Comparison of ENCODE assay signal across 1 cellular context in the genomic region with DNA sequence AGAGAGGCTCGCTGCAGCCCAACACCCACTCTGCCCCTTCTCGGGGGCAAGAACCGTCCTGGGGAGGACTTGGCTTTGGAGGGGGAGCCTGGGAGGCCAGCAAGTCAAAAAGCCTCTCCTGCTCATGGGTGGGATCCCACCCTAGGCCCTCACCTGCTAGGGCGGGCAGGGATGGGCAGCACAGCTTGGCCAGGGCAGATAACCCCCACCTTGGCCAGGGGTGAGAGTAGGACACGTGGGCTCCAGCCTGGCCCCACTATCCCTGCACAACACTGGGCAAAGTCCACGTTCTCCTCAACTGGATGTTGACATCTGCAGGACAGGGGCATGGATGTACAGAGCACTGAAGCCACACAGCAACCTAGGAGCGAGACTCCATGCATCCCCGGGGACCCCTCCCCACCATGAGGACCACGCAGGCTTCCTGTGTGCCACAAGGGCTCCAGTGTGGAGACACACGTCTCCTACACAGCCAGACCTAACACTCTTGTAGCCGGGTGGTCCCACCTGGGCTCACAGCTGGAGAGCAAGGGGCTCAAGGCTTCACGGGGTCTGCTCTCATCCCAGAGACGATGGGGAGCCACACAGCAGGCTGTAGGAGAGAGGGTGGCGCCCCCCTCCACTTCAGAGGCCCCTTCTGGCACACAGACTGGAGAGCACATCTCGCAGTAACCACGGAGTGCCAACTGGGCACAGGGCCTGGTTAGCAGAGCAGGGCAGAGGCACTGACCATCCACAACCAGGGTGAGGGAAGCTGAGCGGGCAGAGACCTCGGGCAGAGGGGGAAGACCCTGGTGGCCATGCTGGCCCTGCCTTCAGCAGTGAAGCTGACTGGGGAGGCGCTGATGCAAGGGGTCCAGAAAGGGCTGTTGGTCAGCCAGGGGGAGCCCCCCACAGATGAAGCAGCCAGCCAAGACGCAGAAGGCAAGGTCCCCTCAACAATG.
TF ChIP-seq lines count a peak whose summit lies in the region.

No MANE protein-coding gene starts in this region.

TF ChIP-seq in HepG2, 621 proteins besides CTCF, POLR2A, EP300 and RAD21 (continued from another document and continues in another):
- TF ChIP-seq, protein P1, sequence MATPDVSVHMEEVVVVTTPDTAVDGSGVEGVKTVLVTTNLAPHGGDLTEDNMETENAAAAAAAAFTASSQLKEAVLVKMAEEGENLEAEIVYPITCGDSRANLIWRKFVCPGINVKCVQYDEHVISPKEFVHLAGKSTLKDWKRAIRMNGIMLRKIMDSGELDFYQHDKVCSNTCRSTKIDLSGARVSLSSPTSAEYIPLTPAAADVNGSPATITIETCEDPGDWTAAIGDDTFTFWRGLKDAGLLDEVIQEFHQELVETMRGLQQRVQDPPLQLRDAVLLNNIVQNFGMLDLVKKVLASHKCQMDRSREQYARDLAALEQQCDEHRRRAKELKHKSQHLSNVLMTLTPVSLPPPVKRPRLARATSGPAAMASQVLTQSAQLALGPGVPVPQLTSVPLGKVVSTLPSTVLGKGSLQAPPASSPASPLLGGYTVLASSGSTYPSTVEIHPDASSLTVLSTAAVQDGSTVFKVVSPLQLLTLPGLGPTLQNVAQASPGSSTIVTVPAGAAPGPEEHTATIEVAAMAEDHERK (CRISPR knock-in tag; IDR thresholded peaks at IDR 0.05; ENCODE audit: low read depth) = no peak
- TF ChIP-seq SOX13 (IDR thresholded peaks at IDR 0.05) = no peak
- peak in 1 of 2 experiments; percentile 67; a peak in 1 of 4 replicates for TF ChIP-seq SOX13 (CRISPR knock-in tag; conservative IDR thresholded peaks at IDR 0.05 in 1 of 2, IDR thresholded peaks at IDR 0.05 in 1 of 2)
- TF ChIP-seq NFKB2 (CRISPR knock-in tag; IDR thresholded peaks at IDR 0.05; ENCODE audit: borderline replicate concordance) = no peak; the same call in 1 of the 2 replicates
- no peak for TF ChIP-seq ZNF678 (CRISPR knock-in tag; IDR thresholded peaks at IDR 0.05)
- TF ChIP-seq THAP11 (CRISPR knock-in tag; IDR thresholded peaks at IDR 0.05) = peak; percentile 63
- 0 out of 2 replicates have a peak, but pooled peaks have one; percentile 26 for TF ChIP-seq ZNF225 (CRISPR knock-in tag; IDR thresholded peaks at IDR 0.05)
- peak; percentile 47 for TF ChIP-seq NRL (CRISPR knock-in tag; IDR thresholded peaks at IDR 0.05; ENCODE audit: borderline replicate concordance)
- no peak for TF ChIP-seq TEAD2 (CRISPR knock-in tag; IDR thresholded peaks at IDR 0.05)
- TF ChIP-seq ETV5 (CRISPR knock-in tag; IDR thresholded peaks at IDR 0.05; ENCODE audit: borderline replicate concordance) = no peak
- TF ChIP-seq, protein P2, sequence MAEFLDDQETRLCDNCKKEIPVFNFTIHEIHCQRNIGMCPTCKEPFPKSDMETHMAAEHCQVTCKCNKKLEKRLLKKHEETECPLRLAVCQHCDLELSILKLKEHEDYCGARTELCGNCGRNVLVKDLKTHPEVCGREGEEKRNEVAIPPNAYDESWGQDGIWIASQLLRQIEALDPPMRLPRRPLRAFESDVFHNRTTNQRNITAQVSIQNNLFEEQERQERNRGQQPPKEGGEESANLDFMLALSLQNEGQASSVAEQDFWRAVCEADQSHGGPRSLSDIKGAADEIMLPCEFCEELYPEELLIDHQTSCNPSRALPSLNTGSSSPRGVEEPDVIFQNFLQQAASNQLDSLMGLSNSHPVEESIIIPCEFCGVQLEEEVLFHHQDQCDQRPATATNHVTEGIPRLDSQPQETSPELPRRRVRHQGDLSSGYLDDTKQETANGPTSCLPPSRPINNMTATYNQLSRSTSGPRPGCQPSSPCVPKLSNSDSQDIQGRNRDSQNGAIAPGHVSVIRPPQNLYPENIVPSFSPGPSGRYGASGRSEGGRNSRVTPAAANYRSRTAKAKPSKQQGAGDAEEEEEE (CRISPR knock-in tag; IDR thresholded peaks at IDR 0.05; ENCODE audit: borderline replicate concordance) = no peak
- no peak for TF ChIP-seq NFIC (IDR thresholded peaks at IDR 0.05; ENCODE audit: low read length)
- TF ChIP-seq KDM1A (CRISPR knock-in tag; IDR thresholded peaks at IDR 0.05) = 0 out of 2 replicates have a peak, but pooled peaks have one; percentile 27
- no peak for TF ChIP-seq PRMT3 (CRISPR knock-in tag; IDR thresholded peaks at IDR 0.05; ENCODE audit: borderline replicate concordance, low read depth)
- no peak for TF ChIP-seq ZNF33A (CRISPR knock-in tag; IDR thresholded peaks at IDR 0.05; ENCODE audit: borderline replicate concordance)
- no peak for TF ChIP-seq ZNF343 (CRISPR knock-in tag; IDR thresholded peaks at IDR 0.05)
- peak; percentile 29; the same call in 1 of the 2 replicates for TF ChIP-seq GABPB1 (CRISPR knock-in tag; IDR thresholded peaks at IDR 0.05)
- no peak for TF ChIP-seq ZFP36L2 (CRISPR knock-in tag; IDR thresholded peaks at IDR 0.05)
- TF ChIP-seq SALL1 (CRISPR knock-in tag; IDR thresholded peaks at IDR 0.05) = peak; percentile 90
- TF ChIP-seq THYN1 (CRISPR knock-in tag; IDR thresholded peaks at IDR 0.05; ENCODE audit: borderline replicate concordance, low read depth) = no peak
- peak; percentile 57 for TF ChIP-seq ZBTB7B (CRISPR knock-in tag; IDR thresholded peaks at IDR 0.05)
- TF ChIP-seq ZNF746 (CRISPR knock-in tag; IDR thresholded peaks at IDR 0.05) = peak; percentile 20; the same call in 1 of the 2 replicates
- no peak for TF ChIP-seq ZNF235 (CRISPR knock-in tag; IDR thresholded peaks at IDR 0.05; ENCODE audit: borderline replicate concordance)
- peak; percentile 67; the same call in 1 of the 2 replicates for TF ChIP-seq CBX5 (CRISPR knock-in tag; IDR thresholded peaks at IDR 0.05; ENCODE audit: borderline replicate concordance)
- TF ChIP-seq ARNTL (CRISPR knock-in tag; IDR thresholded peaks at IDR 0.05) = peak; percentile 94
- TF ChIP-seq, protein P3, sequence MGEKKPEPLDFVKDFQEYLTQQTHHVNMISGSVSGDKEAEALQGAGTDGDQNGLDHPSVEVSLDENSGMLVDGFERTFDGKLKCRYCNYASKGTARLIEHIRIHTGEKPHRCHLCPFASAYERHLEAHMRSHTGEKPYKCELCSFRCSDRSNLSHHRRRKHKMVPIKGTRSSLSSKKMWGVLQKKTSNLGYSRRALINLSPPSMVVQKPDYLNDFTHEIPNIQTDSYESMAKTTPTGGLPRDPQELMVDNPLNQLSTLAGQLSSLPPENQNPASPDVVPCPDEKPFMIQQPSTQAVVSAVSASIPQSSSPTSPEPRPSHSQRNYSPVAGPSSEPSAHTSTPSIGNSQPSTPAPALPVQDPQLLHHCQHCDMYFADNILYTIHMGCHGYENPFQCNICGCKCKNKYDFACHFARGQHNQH (CRISPR knock-in tag; IDR thresholded peaks at IDR 0.05) = no peak; the same call in 1 of the 2 replicates
- TF ChIP-seq TOE1 (CRISPR knock-in tag; IDR thresholded peaks at IDR 0.05) = no peak
- TF ChIP-seq, protein P4, sequence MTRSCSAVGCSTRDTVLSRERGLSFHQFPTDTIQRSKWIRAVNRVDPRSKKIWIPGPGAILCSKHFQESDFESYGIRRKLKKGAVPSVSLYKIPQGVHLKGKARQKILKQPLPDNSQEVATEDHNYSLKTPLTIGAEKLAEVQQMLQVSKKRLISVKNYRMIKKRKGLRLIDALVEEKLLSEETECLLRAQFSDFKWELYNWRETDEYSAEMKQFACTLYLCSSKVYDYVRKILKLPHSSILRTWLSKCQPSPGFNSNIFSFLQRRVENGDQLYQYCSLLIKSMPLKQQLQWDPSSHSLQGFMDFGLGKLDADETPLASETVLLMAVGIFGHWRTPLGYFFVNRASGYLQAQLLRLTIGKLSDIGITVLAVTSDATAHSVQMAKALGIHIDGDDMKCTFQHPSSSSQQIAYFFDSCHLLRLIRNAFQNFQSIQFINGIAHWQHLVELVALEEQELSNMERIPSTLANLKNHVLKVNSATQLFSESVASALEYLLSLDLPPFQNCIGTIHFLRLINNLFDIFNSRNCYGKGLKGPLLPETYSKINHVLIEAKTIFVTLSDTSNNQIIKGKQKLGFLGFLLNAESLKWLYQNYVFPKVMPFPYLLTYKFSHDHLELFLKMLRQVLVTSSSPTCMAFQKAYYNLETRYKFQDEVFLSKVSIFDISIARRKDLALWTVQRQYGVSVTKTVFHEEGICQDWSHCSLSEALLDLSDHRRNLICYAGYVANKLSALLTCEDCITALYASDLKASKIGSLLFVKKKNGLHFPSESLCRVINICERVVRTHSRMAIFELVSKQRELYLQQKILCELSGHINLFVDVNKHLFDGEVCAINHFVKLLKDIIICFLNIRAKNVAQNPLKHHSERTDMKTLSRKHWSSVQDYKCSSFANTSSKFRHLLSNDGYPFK (CRISPR knock-in tag; IDR thresholded peaks at IDR 0.05; ENCODE audit: borderline replicate concordance) = peak; percentile 42; the same call in 1 of the 2 replicates
- TF ChIP-seq, protein P5, sequence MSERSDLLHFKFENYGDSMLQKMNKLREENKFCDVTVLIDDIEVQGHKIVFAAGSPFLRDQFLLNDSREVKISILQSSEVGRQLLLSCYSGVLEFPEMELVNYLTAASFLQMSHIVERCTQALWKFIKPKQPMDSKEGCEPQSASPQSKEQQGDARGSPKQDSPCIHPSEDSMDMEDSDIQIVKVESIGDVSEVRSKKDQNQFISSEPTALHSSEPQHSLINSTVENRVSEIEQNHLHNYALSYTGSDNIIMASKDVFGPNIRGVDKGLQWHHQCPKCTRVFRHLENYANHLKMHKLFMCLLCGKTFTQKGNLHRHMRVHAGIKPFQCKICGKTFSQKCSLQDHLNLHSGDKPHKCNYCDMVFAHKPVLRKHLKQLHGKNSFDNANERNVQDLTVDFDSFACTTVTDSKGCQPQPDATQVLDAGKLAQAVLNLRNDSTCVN (CRISPR knock-in tag; IDR thresholded peaks at IDR 0.05; ENCODE audit: borderline replicate concordance) = peak; percentile 61; the same call in 1 of the 2 replicates
- TF ChIP-seq, protein P6, sequence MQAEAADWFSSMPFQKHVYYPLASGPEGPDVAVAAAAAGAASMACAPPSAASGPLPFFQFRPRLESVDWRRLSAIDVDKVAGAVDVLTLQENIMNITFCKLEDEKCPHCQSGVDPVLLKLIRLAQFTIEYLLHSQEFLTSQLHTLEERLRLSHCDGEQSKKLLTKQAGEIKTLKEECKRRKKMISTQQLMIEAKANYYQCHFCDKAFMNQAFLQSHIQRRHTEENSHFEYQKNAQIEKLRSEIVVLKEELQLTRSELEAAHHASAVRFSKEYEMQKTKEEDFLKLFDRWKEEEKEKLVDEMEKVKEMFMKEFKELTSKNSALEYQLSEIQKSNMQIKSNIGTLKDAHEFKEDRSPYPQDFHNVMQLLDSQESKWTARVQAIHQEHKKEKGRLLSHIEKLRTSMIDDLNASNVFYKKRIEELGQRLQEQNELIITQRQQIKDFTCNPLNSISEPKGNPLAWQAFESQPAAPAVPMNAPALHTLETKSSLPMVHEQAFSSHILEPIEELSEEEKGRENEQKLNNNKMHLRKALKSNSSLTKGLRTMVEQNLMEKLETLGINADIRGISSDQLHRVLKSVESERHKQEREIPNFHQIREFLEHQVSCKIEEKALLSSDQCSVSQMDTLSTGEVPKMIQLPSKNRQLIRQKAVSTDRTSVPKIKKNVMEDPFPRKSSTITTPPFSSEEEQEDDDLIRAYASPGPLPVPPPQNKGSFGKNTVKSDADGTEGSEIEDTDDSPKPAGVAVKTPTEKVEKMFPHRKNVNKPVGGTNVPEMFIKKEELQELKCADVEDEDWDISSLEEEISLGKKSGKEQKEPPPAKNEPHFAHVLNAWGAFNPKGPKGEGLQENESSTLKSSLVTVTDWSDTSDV (CRISPR knock-in tag; IDR thresholded peaks at IDR 0.05) = no peak
- TF ChIP-seq, protein P7, sequence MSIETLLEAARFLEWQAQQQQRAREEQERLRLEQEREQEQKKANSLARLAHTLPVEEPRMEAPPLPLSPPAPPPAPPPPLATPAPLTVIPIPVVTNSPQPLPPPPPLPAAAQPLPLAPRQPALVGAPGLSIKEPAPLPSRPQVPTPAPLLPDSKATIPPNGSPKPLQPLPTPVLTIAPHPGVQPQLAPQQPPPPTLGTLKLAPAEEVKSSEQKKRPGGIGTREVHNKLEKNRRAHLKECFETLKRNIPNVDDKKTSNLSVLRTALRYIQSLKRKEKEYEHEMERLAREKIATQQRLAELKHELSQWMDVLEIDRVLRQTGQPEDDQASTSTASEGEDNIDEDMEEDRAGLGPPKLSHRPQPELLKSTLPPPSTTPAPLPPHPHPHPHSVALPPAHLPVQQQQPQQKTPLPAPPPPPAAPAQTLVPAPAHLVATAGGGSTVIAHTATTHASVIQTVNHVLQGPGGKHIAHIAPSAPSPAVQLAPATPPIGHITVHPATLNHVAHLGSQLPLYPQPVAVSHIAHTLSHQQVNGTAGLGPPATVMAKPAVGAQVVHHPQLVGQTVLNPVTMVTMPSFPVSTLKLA (IDR thresholded peaks at IDR 0.05) = peak; percentile 58
- 0 out of 2 replicates have a peak, but pooled peaks have one; percentile 26 for TF ChIP-seq SMAD1 (CRISPR knock-in tag; IDR thresholded peaks at IDR 0.05; ENCODE audit: borderline replicate concordance, low read depth)
- peak; percentile 40; the same call in 1 of the 2 replicates for TF ChIP-seq CEBPB (IDR thresholded peaks at IDR 0.05; ENCODE audit: borderline replicate concordance, low read depth, low read length)
- no peak for TF ChIP-seq FOSL1 (CRISPR knock-in tag; IDR thresholded peaks at IDR 0.05; ENCODE audit: borderline replicate concordance)
- TF ChIP-seq ZZZ3 (CRISPR knock-in tag; IDR thresholded peaks at IDR 0.05; ENCODE audit: borderline replicate concordance) = no peak
- 0 out of 2 replicates have a peak, but pooled peaks have one; percentile 10 for TF ChIP-seq STAG1 (CRISPR knock-in tag; IDR thresholded peaks at IDR 0.05)
- TF ChIP-seq GFI1 (CRISPR knock-in tag; IDR thresholded peaks at IDR 0.05; ENCODE audit: borderline replicate concordance) = no peak
- TF ChIP-seq PAF1 (CRISPR knock-in tag; IDR thresholded peaks at IDR 0.05) = no peak
- TF ChIP-seq RFXAP (CRISPR knock-in tag; IDR thresholded peaks at IDR 0.05; ENCODE audit: borderline replicate concordance) = peak; percentile 51; the same call in 1 of the 2 replicates
- TF ChIP-seq, protein P8, sequence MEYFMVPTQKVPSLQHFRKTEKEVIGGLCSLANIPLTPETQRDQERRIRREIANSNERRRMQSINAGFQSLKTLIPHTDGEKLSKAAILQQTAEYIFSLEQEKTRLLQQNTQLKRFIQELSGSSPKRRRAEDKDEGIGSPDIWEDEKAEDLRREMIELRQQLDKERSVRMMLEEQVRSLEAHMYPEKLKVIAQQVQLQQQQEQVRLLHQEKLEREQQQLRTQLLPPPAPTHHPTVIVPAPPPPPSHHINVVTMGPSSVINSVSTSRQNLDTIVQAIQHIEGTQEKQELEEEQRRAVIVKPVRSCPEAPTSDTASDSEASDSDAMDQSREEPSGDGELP (IDR thresholded peaks at IDR 0.05; ENCODE audit: borderline replicate concordance, low read depth) = peak; percentile 51; the same call in 1 of the 2 replicates
- TF ChIP-seq, protein P9, sequence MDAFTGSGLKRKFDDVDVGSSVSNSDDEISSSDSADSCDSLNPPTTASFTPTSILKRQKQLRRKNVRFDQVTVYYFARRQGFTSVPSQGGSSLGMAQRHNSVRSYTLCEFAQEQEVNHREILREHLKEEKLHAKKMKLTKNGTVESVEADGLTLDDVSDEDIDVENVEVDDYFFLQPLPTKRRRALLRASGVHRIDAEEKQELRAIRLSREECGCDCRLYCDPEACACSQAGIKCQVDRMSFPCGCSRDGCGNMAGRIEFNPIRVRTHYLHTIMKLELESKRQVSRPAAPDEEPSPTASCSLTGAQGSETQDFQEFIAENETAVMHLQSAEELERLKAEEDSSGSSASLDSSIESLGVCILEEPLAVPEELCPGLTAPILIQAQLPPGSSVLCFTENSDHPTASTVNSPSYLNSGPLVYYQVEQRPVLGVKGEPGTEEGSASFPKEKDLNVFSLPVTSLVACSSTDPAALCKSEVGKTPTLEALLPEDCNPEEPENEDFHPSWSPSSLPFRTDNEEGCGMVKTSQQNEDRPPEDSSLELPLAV (CRISPR knock-in tag; conservative IDR thresholded peaks at IDR 0.05; ENCODE audit: low read depth) = no peak
- no peak for TF ChIP-seq SMARCC2 (IDR thresholded peaks at IDR 0.05)
- peak; percentile 50; the same call in 1 of the 2 replicates for TF ChIP-seq ZBTB20 (CRISPR knock-in tag; IDR thresholded peaks at IDR 0.05; ENCODE audit: borderline replicate concordance, low read depth)
- no peak for TF ChIP-seq AHR (CRISPR knock-in tag; IDR thresholded peaks at IDR 0.05)
- no peak for TF ChIP-seq LCORL (IDR thresholded peaks at IDR 0.05)
- peak; percentile 43; the same call in 1 of the 2 replicates for TF ChIP-seq LCORL (CRISPR knock-in tag; IDR thresholded peaks at IDR 0.05)
